1 cellular context compared by ENCODE assay signal in the genomic region with DNA sequence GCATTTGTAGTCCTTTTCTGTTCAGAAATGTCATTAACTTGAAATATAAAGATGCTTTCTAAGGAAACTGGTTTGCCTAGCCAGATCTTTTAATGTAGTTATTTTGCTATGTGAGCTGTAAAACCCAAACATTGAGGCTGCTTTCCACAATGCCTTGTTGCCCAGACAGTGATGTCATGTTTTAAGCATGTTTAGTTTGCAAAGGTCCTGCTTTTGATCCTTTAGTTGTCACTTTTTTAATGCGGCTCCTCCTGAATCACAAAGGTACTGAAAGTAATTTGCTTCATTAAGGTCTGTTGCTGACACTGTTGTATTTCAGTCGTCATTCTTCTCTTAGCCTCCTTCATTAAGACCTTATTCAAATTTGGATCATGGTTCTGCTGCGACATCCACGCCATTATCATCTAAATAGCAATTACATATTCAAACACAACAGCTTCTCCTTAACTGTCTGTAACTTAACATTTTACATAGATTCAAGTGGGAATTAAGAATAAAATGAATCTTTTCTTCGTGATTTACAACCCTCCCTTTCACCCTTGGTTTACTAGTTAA.
TF ChIP-seq lines count a peak whose summit lies in the region.

No MANE protein-coding gene starts in this region.

TF ChIP-seq in SK-N-SH treated with all-trans-retinoic acid at 6 μM for 48 hours, 23 proteins besides CTCF, POLR2A, EP300 and RAD21 (continued from another document):
- no peak for TF ChIP-seq TSHZ2 (CRISPR knock-in tag; IDR thresholded peaks at IDR 0.05)
- TF ChIP-seq ARNTL (CRISPR knock-in tag; IDR thresholded peaks at IDR 0.05; ENCODE audit: borderline replicate concordance, low read depth), result no peak
- TF ChIP-seq OSR1 (CRISPR knock-in tag; IDR thresholded peaks at IDR 0.05), result no peak
- TF ChIP-seq SNAI2 (CRISPR knock-in tag; IDR thresholded peaks at IDR 0.05), result no peak
- TF ChIP-seq ZNF565 (CRISPR knock-in tag; conservative IDR thresholded peaks at IDR 0.05; ENCODE audit: low read depth), result no peak
- no peak for TF ChIP-seq CSDC2 (CRISPR knock-in tag; IDR thresholded peaks at IDR 0.05)
- TF ChIP-seq PPARA (CRISPR knock-in tag; IDR thresholded peaks at IDR 0.05; ENCODE audit: borderline replicate concordance), result no peak
- no peak for TF ChIP-seq ZFP30 (CRISPR knock-in tag; IDR thresholded peaks at IDR 0.05)
TF ChIP-seq in SK-N-SH treated with all-trans-retinoic acid at 6 μM for 48 hours: peak in this region for 3.
